17 cellular contexts compared by ENCODE assay signal in genomic region chr14:72332871-72333270, GRCh38.
"Had no signal": no experiment of that assay in that cellular context is flagged by ENCODE, and none has a peak within 500 bp of the region (broad histone marks: within the 10 kb centered on the region; RNA-seq: fewer than 3 reads in every experiment).

No MANE protein-coding gene starts in this region.

- ATAC-seq: foreskin keratinocyte; left colon; left ventricle myocardium superior; psoas muscle; right lobe of liver; stimulated activated naive B cell treated with anti-CD40 and anti-IgM and Interleukin-4, amounts not matched to agents 10 μg/mL and 1 μg/mL and 100 μg/mL, for 72 hours; stimulated activated naive CD8-positive, alpha-beta T cell treated with anti-CD3 and anti-CD28 coated beads, Interleukin-15, amount 100 ng/mL, for 72 hours had no signal

- H3K9me3 Mint-ChIP-seq: dendritic cell treated with granulocyte-macrophage colony-stimulating factor and Interleukin-4, amounts not matched to agents 40 ng/mL and 50 ng/mL, for 4 days; nephron; stimulated activated naive CD8-positive, alpha-beta T cell treated with anti-CD3 and anti-CD28 coated beads, Interleukin-15, amount 100 ng/mL, for 72 hours had no signal

- H3K27me3 ChIP-seq: foreskin keratinocyte, right lobe of liver, transverse colon had no signal

- H3K4me1 ChIP-seq: foreskin keratinocyte, psoas muscle, right lobe of liver had no signal

- H3K27ac Mint-ChIP-seq: dendritic cell treated with granulocyte-macrophage colony-stimulating factor and Interleukin-4, amounts not matched to agents 40 ng/mL and 50 ng/mL, for 4 days; naive B cell; stimulated activated naive B cell treated with anti-CD40 and anti-IgM and Interleukin-4, amounts not matched to agents 10 μg/mL and 1 μg/mL and 100 μg/mL, for 72 hours; stimulated activated naive CD8-positive, alpha-beta T cell treated with anti-CD3 and anti-CD28 coated beads, Interleukin-15, amount 100 ng/mL, for 72 hours had no signal

- H3K4me3 Mint-ChIP-seq: dendritic cell treated with granulocyte-macrophage colony-stimulating factor and Interleukin-4, amounts not matched to agents 40 ng/mL and 50 ng/mL, for 4 days; naive B cell; nephron; stimulated activated naive B cell treated with anti-CD40 and anti-IgM and Interleukin-4, amounts not matched to agents 10 μg/mL and 1 μg/mL and 100 μg/mL, for 72 hours; stimulated activated naive CD8-positive, alpha-beta T cell treated with anti-CD3 and anti-CD28 coated beads, Interleukin-15, amount 100 ng/mL, for 72 hours had no signal

- DNase-seq: erythroblast; foreskin keratinocyte; left colon; left ventricle myocardium superior; mesenchymal stem cell; naive B cell; psoas muscle; retina; right lobe of liver; stimulated activated CD4-positive, alpha-beta T cell treated with anti-CD3 and anti-CD28 coated beads, Interleukin-4, amount 100 ng/mL, for 4 hours; stimulated activated naive B cell treated with anti-CD40 and anti-IgM and Interleukin-4, amounts not matched to agents 10 μg/mL and 1 μg/mL and 100 μg/mL, for 72 hours; stimulated activated naive CD8-positive, alpha-beta T cell treated with anti-CD3 and anti-CD28 coated beads, Interleukin-15, amount 100 ng/mL, for 72 hours; transverse colon had no signal

- H3K27ac ChIP-seq: foreskin keratinocyte, psoas muscle, right lobe of liver, thoracic aorta, transverse colon had no signal

- H3K36me3 Mint-ChIP-seq: naive B cell; stimulated activated naive B cell treated with anti-CD40 and anti-IgM and Interleukin-4, amounts not matched to agents 10 μg/mL and 1 μg/mL and 100 μg/mL, for 72 hours had no signal

- H3K4me1 Mint-ChIP-seq: naive B cell; stimulated activated naive CD8-positive, alpha-beta T cell treated with anti-CD3 and anti-CD28 coated beads, Interleukin-15, amount 100 ng/mL, for 72 hours had no signal

- H3K36me3 ChIP-seq: right lobe of liver, thoracic aorta, transverse colon had no signal

- H3K4me3 ChIP-seq: lung, psoas muscle, right lobe of liver, thoracic aorta, transverse colon had no signal
